In genomic region chr7:140688341-140688740, GRCh38 we compare ENCODE assay signal across 27 cellular contexts. TPM values are rescaled to one million over a fixed set of nuclear protein-coding genes. Genes with fewer than 3 reads are reported as not detected.
"Had no signal": no experiment of that assay in that cellular context is flagged by ENCODE, and none has a peak within 500 bp of the region (broad histone marks: within the 10 kb centered on the region; RNA-seq: fewer than 3 reads in every experiment).

No MANE protein-coding gene starts in this region.

- H3K4me3 ChIP-seq: dorsolateral prefrontal cortex, hepatocyte, left lung, ovary, psoas muscle, right lobe of liver, testis, tibial nerve, upper lobe of right lung, uterus had no signal

- H3K27me3 ChIP-seq: dorsolateral prefrontal cortex, hepatocyte, left lung, ovary, right lobe of liver, testis, tibial nerve, upper lobe of right lung, uterus had no signal

- H3K9me3 ChIP-seq: left lung, ovary, psoas muscle, right lobe of liver, testis, tibial nerve, upper lobe of right lung, uterus had no signal

- H3K4me2 ChIP-seq: hepatocyte had no signal

- ATAC-seq: left cardiac atrium; left lung; naive thymus-derived CD4-positive, alpha-beta T cell; psoas muscle; right lobe of liver; stimulated activated naive CD8-positive, alpha-beta T cell treated with anti-CD3 and anti-CD28 coated beads, Interleukin-15, Interleukin-2, amounts not matched to agents 100 U/mL and 50 U/mL, for 24 hours; upper lobe of right lung had no signal

- H3K36me3 ChIP-seq: ovary, right lobe of liver, uterus had no signal

- H2AFZ ChIP-seq: hepatocyte had no signal

- H3K9me3 Mint-ChIP-seq: naive thymus-derived CD4-positive, alpha-beta T cell; nephron had no signal

- FAIRE-seq: colon, frontal cortex, small intestine had no signal

- DNase-seq: cerebellar nuclear complex; dorsolateral prefrontal cortex; effector CD4-positive, alpha-beta T cell; left cardiac atrium; left lung; mesenchymal stem cell; midbrain; naive thymus-derived CD4-positive, alpha-beta T cell; nucleus accumbens; ovary; psoas muscle; small intestine; stimulated activated CD4-positive, alpha-beta T cell treated with anti-CD3 and anti-CD28 coated beads, Interleukin-12 subunit alpha, Interleukin-12 subunit beta, amount 100 ng/mL, for 4 hours; stimulated activated CD4-positive, alpha-beta T cell treated with anti-CD3 and anti-CD28 coated beads, Interleukin-1b, Interleukin-23, amount 100 ng/mL, for 48 hours; stimulated activated CD4-positive, alpha-beta T cell treated with anti-CD3 and anti-CD28 coated beads, Interleukin-4, amount 100 ng/mL, for 1 hour; stimulated activated CD8-positive, alpha-beta memory T cell treated with anti-CD3 and anti-CD28 coated beads, Interleukin-4, amount 100 ng/mL, for 48 hours; stimulated activated naive CD8-positive, alpha-beta T cell treated with anti-CD3 and anti-CD28 coated beads, Interleukin-15, Interleukin-2, amounts not matched to agents 100 U/mL and 50 U/mL, for 24 hours; substantia nigra; testis; upper lobe of right lung; uterus had no signal

- H3K27ac Mint-ChIP-seq: naive thymus-derived CD4-positive, alpha-beta T cell; nephron had no signal

- H3K79me2 ChIP-seq: hepatocyte had no signal

- H3K27ac ChIP-seq: hepatocyte, left lung, ovary, psoas muscle, right lobe of liver, testis, tibial nerve, upper lobe of right lung, uterus had no signal

- H3K4me1 ChIP-seq: left lung, psoas muscle, testis, tibial nerve, upper lobe of right lung, uterus had no signal

- H3K4me3 Mint-ChIP-seq: naive thymus-derived CD4-positive, alpha-beta T cell; nephron had no signal

- H3K27me3 Mint-ChIP-seq: naive thymus-derived CD4-positive, alpha-beta T cell had no signal

RNA-seq across cellular contexts. Expression of gene DENND2A, which starts 47.7 kb away (rescaled TPM):
- total RNA-seq: naive thymus-derived CD4-positive, alpha-beta T cell had no signal
- polyA plus RNA-seq: naive thymus-derived CD4-positive, alpha-beta T cell had no signal
